ENCODE assay signal across 9 cellular contexts in genomic region chr22:21941921-21942320, GRCh38. TPM values are rescaled to one million over a fixed set of nuclear protein-coding genes. Genes with fewer than 3 reads are reported as not detected.
DNase-seq lines count a peak whose midpoint lies in the region; ATAC-seq and TF ChIP-seq lines count a peak whose summit lies in the region.
"Had no signal": no experiment of that assay in that cellular context is flagged by ENCODE, and none has a peak within 500 bp of the region (broad histone marks: within the 10 kb centered on the region; RNA-seq: fewer than 3 reads in every experiment).

No MANE protein-coding gene starts in this region.

- CTCF ChIA-PET in activated CD4-positive, alpha-beta T cell treated with anti-CD3 and anti-CD28 coated beads, Interleukin-2, amount 10 ng/mL, durations not matched to agents 7 days and 5 days (lab: Charles Lee): interaction anchor here (0.6 to 7.0 kb wide), 2 partner anchors 10 to 398 kb away, joined by 3 to 73 read pairs; partner anchors contain the start of gene PPM1F
- CTCF ChIA-PET in MCF 10A (lab: Yijun Ruan, JAX): interaction anchor here (0.7 to 8.5 kb wide), 2 partner anchors 11 to 927 kb away, joined by 3 to 65 read pairs; partner anchors contain the start of gene PPM1F

- H3K27me3 Mint-ChIP-seq in activated CD4-positive, alpha-beta T cell treated with anti-CD3 and anti-CD28 coated beads, Interleukin-2, amount 10 ng/mL, durations not matched to agents 7 days and 5 days: no peaks in the 10 kb centered on the region
- no peaks in the 10 kb centered on the region for H3K27me3 Mint-ChIP-seq in MCF 10A (ENCODE audit: insufficient read depth, unreplicated experiment)

- ATAC-seq in GM21825 (IDR thresholded peaks at IDR 0.05; ENCODE audit: unreplicated experiment) (no peak), HG02759 (IDR thresholded peaks at IDR 0.05; ENCODE audit: unreplicated experiment) (no peak)

- no peak for TF ChIP-seq POLR2A in tibial nerve (IDR thresholded peaks at IDR 0.05)

- WGBS in mesodermal cell (ENCODE audit: insufficient coverage in 2 of 2), 2 experiments: 97 to 98% methylated on average over 4 to 6 of the region's 8 CpGs
- 74 to 77% methylated on average over 8 of the region's 8 CpGs for WGBS in tibial nerve, 2 donors

- H3K27me3 ChIP-seq in tibial nerve: no peaks in the 10 kb centered on the region

- POLR2A ChIA-PET in activated CD4-positive, alpha-beta T cell treated with anti-CD3 and anti-CD28 coated beads, Interleukin-2, amount 10 ng/mL, durations not matched to agents 7 days and 5 days (lab: Charles Lee): no interaction called here
- POLR2A ChIA-PET in MCF 10A (lab: Yijun Ruan, JAX): interaction anchor here (1.4 kb wide), 1 partner anchor 11 kb away, joined by 7 read pairs; the partner anchor contains the start of gene PPM1F

- H3K4me3 ChIP-seq in mesodermal cell (ENCODE audit: extremely low read depth, insufficient read depth, low read length, poor library complexity, severe bottlenecking) (no peak overlapping the region), tibial nerve (no peak overlapping the region)

- H3K4me1 ChIP-seq in mesodermal cell (ENCODE audit: control insufficient read depth, insufficient read depth, low read length, poor library complexity, severe bottlenecking) (peaks cover 29% of the 10 kb centered on the region), tibial nerve (peaks cover 7 to 100% (median 63%) of the 10 kb centered on the region in 4 donors)

- no peaks in the 10 kb centered on the region for H3K9me3 Mint-ChIP-seq in activated CD4-positive, alpha-beta T cell treated with anti-CD3 and anti-CD28 coated beads, Interleukin-2, amount 10 ng/mL, durations not matched to agents 7 days and 5 days
- no peaks in the 10 kb centered on the region for H3K9me3 Mint-ChIP-seq in MCF 10A (ENCODE audit: unreplicated experiment)

- intact Hi-C loops in MCF 10A (cut with micrococcal nuclease): loop anchor here (2.0 kb wide), 1 partner anchor 75 kb away; the partner anchor contains the start of gene MAPK1

- H3K9me3 ChIP-seq in mesodermal cell (ENCODE audit: control insufficient read depth, low read length) (no peaks in the 10 kb centered on the region), tibial nerve (no peaks in the 10 kb centered on the region)

- H3K36me3 ChIP-seq in mesodermal cell (ENCODE audit: control insufficient read depth, insufficient read depth, low read length): peaks cover 42% of the 10 kb centered on the region
- H3K36me3 ChIP-seq in tibial nerve: peaks cover 0 to 29% (median 0%) of the 10 kb centered on the region in 3 donors

- no peak for DNase-seq in activated CD4-positive, alpha-beta T cell treated with anti-CD3 and anti-CD28 coated beads, Interleukin-2, amount 10 ng/mL, durations not matched to agents 7 days and 5 days
- DNase-seq in activated CD4-positive, alpha-beta T cell treated with anti-CD3 and anti-CD28 coated beads for 1 hour: no peak
- DNase-seq in MCF 10A (ENCODE audit: unreplicated experiment): no peak
- DNase-seq in tibial nerve (ENCODE audit: low spot score in 2 of 2): no peak
- DNase-seq in OCI-M1 (lab: John Stamatoyannopoulos, UW): no peak
- DNase-seq: NCI-H1930 had no signal

- H3K4me1 Mint-ChIP-seq in activated CD4-positive, alpha-beta T cell treated with anti-CD3 and anti-CD28 coated beads, Interleukin-2, amount 10 ng/mL, durations not matched to agents 7 days and 5 days: peaks cover 54% of the 10 kb centered on the region
- H3K4me1 Mint-ChIP-seq in MCF 10A (ENCODE audit: insufficient read depth, unreplicated experiment): peaks cover 34% of the 10 kb centered on the region

- BruUV-seq in MCF 10A (replicated peaks; lab: Mats Ljungman, UMichigan): no TSS peak

- peak overlapping the region; percentile 74 for H3K27ac Mint-ChIP-seq in activated CD4-positive, alpha-beta T cell treated with anti-CD3 and anti-CD28 coated beads, Interleukin-2, amount 10 ng/mL, durations not matched to agents 7 days and 5 days
- H3K27ac Mint-ChIP-seq in MCF 10A (ENCODE audit: low read depth, unreplicated experiment): peak overlapping the region; percentile 94

- no peak overlapping the region for H3K4me3 Mint-ChIP-seq in activated CD4-positive, alpha-beta T cell treated with anti-CD3 and anti-CD28 coated beads, Interleukin-2, amount 10 ng/mL, durations not matched to agents 7 days and 5 days
- no peak overlapping the region for H3K4me3 Mint-ChIP-seq in MCF 10A (ENCODE audit: unreplicated experiment)

- TF ChIP-seq EP300 in tibial nerve (IDR thresholded peaks at IDR 0.05): no peak

- TF ChIP-seq CTCF in MCF 10A (IDR thresholded peaks at IDR 0.05; ENCODE audit: unreplicated experiment): no peak
- TF ChIP-seq CTCF in tibial nerve (IDR thresholded peaks at IDR 0.05): no peak

- H3K27ac ChIP-seq in mesodermal cell (ENCODE audit: low read depth, low read length, severe bottlenecking) (peak overlapping the region; percentile 85), tibial nerve (peak overlapping the region; percentile 77 to 96 (median 87))

- peaks cover 2% of the 10 kb centered on the region for H3K36me3 Mint-ChIP-seq in activated CD4-positive, alpha-beta T cell treated with anti-CD3 and anti-CD28 coated beads, Interleukin-2, amount 10 ng/mL, durations not matched to agents 7 days and 5 days (ENCODE audit: low read depth)
- H3K36me3 Mint-ChIP-seq in MCF 10A (ENCODE audit: insufficient read depth, unreplicated experiment): peaks cover 26% of the 10 kb centered on the region

RNA-seq across cellular contexts. Expression of gene PPM1F, which starts 10.7 kb away (rescaled TPM):
- 10 to 100 TPM; 15.1 to 20.4 TPM for total RNA-seq in activated CD4-positive, alpha-beta T cell treated with anti-CD3 and anti-CD28 coated beads, Interleukin-2, amount 10 ng/mL, durations not matched to agents 7 days and 5 days
- 32.2 and 32.6 TPM in 2 replicates for total RNA-seq in MCF 10A (2022)
- polyA plus RNA-seq in mesodermal cell (2013, experiment 1 of 2): 32.7 TPM
- 25.9 TPM for polyA plus RNA-seq in mesodermal cell (2013, experiment 2 of 2)
- total RNA-seq in tibial nerve: 10 to 100 TPM; 59.4 to 78.3 (median 67.2) TPM

RNA-seq across cellular contexts. Expression of gene TOP3B, which starts 40.7 kb away (rescaled TPM):
- 10 to 100 TPM; 45.6 to 51.6 TPM for total RNA-seq in activated CD4-positive, alpha-beta T cell treated with anti-CD3 and anti-CD28 coated beads, Interleukin-2, amount 10 ng/mL, durations not matched to agents 7 days and 5 days
- total RNA-seq in MCF 10A (2022): 29.3 and 37.0 TPM in 2 replicates
- polyA plus RNA-seq in mesodermal cell (2013, experiment 1 of 2): 54.8 TPM
- polyA plus RNA-seq in mesodermal cell (2013, experiment 2 of 2): 41.0 TPM
- 10 to 100 TPM; 24.3 to 68.1 (median 48.4) TPM for total RNA-seq in tibial nerve
